ENCODE assay signal across 8 cellular contexts in genomic region chr16:29675811-29676643, GRCh38. TPM values are rescaled to one million over a fixed set of nuclear protein-coding genes. Genes with fewer than 3 reads are reported as not detected.
A peak's percentile ranks its signal among the peaks of the same experiment; 100 is the strongest.
DNase-seq lines count a peak whose midpoint lies in the region; ATAC-seq and TF ChIP-seq lines count a peak whose summit lies in the region.

No MANE protein-coding gene starts in this region.

- H3K4me1 ChIP-seq in fibroblast of lung (ENCODE audit: control insufficient read depth, extremely low read depth, insufficient read depth, low read length), result no peaks in the 10 kb centered on the region

- no peaks in the 10 kb centered on the region for H3K36me3 ChIP-seq in fibroblast of lung (ENCODE audit: control insufficient read depth, insufficient read depth, low read length)

- H3K27me3 ChIP-seq in fibroblast of lung (ENCODE audit: control insufficient read depth, insufficient read depth, low read length), result no peaks in the 10 kb centered on the region

- H4K20me1 ChIP-seq in fibroblast of lung (ENCODE audit: control insufficient read depth, extremely low read depth, insufficient read depth, low read length), result no peaks in the 10 kb centered on the region

- H2AFZ ChIP-seq in fibroblast of lung (ENCODE audit: low read length), result no peak overlapping the region

- ATAC-seq in GM18861 (IDR thresholded peaks at IDR 0.05; ENCODE audit: unreplicated experiment) (peak; percentile 55), HG02852 (IDR thresholded peaks at IDR 0.05; ENCODE audit: unreplicated experiment) (no peak), HG03469 (IDR thresholded peaks at IDR 0.05; ENCODE audit: unreplicated experiment) (no peak)
- ATAC-seq in stimulated activated naive CD8-positive, alpha-beta T cell treated with anti-CD3 and anti-CD28 coated beads, Interleukin-15, Interleukin-2, amounts not matched to agents 100 U/mL and 50 U/mL, for 24 hours, result peak; percentile 39

- TF ChIP-seq CTCF in fibroblast of lung (conservative IDR thresholded peaks at IDR 0.05 in 1 of 2, IDR thresholded peaks at IDR 0.05 in 1 of 2; ENCODE audit: low read depth in 1 of 2, low read length in 2 of 2), result no peak

- no peaks in the 10 kb centered on the region for H3K79me2 ChIP-seq in fibroblast of lung (ENCODE audit: control insufficient read depth, insufficient read depth, low read length)

- no peaks in the 10 kb centered on the region for H3K9me3 ChIP-seq in fibroblast of lung (ENCODE audit: control insufficient read depth, insufficient read depth, low read depth, low read length)

- H3K9ac ChIP-seq in fibroblast of lung (ENCODE audit: insufficient read depth, low read length), result no peak overlapping the region

- intact Hi-C loops in posterior cingulate gyrus (cut with DNase I), result no loop called here

- peak; percentile 52 for DNase-seq in AG08396 (ENCODE audit: low spot score)
- peak; percentile 65 for DNase-seq in RPMI8226
- peak; percentile 17 to 31 for DNase-seq in fibroblast of lung (ENCODE audit: low read depth in 2 of 2)
- no peak for DNase-seq in stimulated activated naive CD8-positive, alpha-beta T cell treated with anti-CD3 and anti-CD28 coated beads, Interleukin-15, Interleukin-2, amounts not matched to agents 100 U/mL and 50 U/mL, for 24 hours
- no peak for DNase-seq in posterior cingulate gyrus

- H3K4me2 ChIP-seq in fibroblast of lung (ENCODE audit: extremely low read depth, insufficient read depth, low read length), result no peak overlapping the region

- H3K27ac ChIP-seq in fibroblast of lung (ENCODE audit: insufficient read depth, low read length), result no peak overlapping the region

- no peak overlapping the region for H3K4me3 ChIP-seq in fibroblast of lung (replicated peaks in 1 of 4; ENCODE audit: control extremely low read depth in 1 of 4, insufficient read depth in 1 of 4, low read depth in 3 of 4, low read length in 4 of 4)

RNA-seq across cellular contexts. Expression of gene QPRT, which starts 3.0 kb away (rescaled TPM):
- total RNA-seq in fibroblast of lung, result 53.7 and 94.0 TPM in 2 replicates
- polyA plus RNA-seq in fibroblast of lung, result 10.3 and 27.7 TPM in 2 replicates
- 17.9 and 43.7 TPM in 2 replicates for polyA plus RNA-seq in fibroblast of lung (2012)
- 7.1 and 32.4 TPM in 2 replicates for polyA minus RNA-seq in fibroblast of lung (ENCODE audit: low replicate concordance)

RNA-seq across cellular contexts. Expression of gene SPN, which starts 13.0 kb away (rescaled TPM):
- total RNA-seq in fibroblast of lung, result not detected in 2 replicates
- polyA plus RNA-seq in fibroblast of lung, result 0.01 and 0.05 TPM in 2 replicates
- polyA plus RNA-seq in fibroblast of lung (2012), result not detected in 2 replicates
- not detected in 2 replicates for polyA minus RNA-seq in fibroblast of lung (ENCODE audit: low replicate concordance)

Comparison
In these comparisons a context has a peak if more than half of its experiments do, and no peak if none do; other contexts are left out.
1. DNase-seq: peak in AG08396 (single experiment), RPMI8226 (single experiment) and fibroblast of lung (2 of 2); none in stimulated activated naive CD8-positive, alpha-beta T cell treated with anti-CD3 and anti-CD28 coated beads, Interleukin-15, Interleukin-2, amounts not matched to agents 100 U/mL and 50 U/mL, for 24 hours (single experiment) and posterior cingulate gyrus (0 of 10).
2. ATAC-seq: peak in GM18861 (single experiment) and stimulated activated naive CD8-positive, alpha-beta T cell treated with anti-CD3 and anti-CD28 coated beads, Interleukin-15, Interleukin-2, amounts not matched to agents 100 U/mL and 50 U/mL, for 24 hours (single experiment); none in HG02852 (single experiment) and HG03469 (single experiment).